9 cellular contexts compared by ENCODE assay signal in genomic region chr4:3347871-3348270, GRCh38.
"Had no signal": no experiment of that assay in that cellular context is flagged by ENCODE, and none has a peak within 500 bp of the region (broad histone marks: within the 10 kb centered on the region; RNA-seq: fewer than 3 reads in every experiment).

No MANE protein-coding gene starts in this region.

- H3K27ac Mint-ChIP-seq: IgD-negative memory B cell had no signal

- H3K4me3 ChIP-seq: GM23248, HAP-1 had no signal

- H3K36me3 Mint-ChIP-seq: IgD-negative memory B cell had no signal

- H3K27me3 Mint-ChIP-seq: IgD-negative memory B cell had no signal

- ATAC-seq: HCT116, HepG2 had no signal

- DNase-seq: GM23248, GOT3, H7, KBM-7 had no signal

- FAIRE-seq: HepG2 had no signal

- H3K27ac ChIP-seq: GM23248, HL-60 had no signal

- H3K36me3 ChIP-seq: HAP-1 had no signal

- H3K4me3 Mint-ChIP-seq: IgD-negative memory B cell had no signal
